8 cellular contexts compared by ENCODE assay signal in genomic region chr7:1503390-1503789, GRCh38. TPM values are rescaled to one million over a fixed set of nuclear protein-coding genes. Genes with fewer than 3 reads are reported as not detected.
DNase-seq lines count a peak whose midpoint lies in the region; ATAC-seq and TF ChIP-seq lines count a peak whose summit lies in the region.

No MANE protein-coding gene starts in this region.

- no peak for TF ChIP-seq CTCF in AG04450 (IDR thresholded peaks at IDR 0.05; ENCODE audit: low read depth, low read length)
- no peak for TF ChIP-seq CTCF in coronary artery (IDR thresholded peaks at IDR 0.05)

- CTCF ChIA-PET in AG04450 (lab: Charles Lee) = no interaction called here

- no peak for DNase-seq in AG04450 (ENCODE audit: low read depth, low spot score)
- DNase-seq in coronary artery (ENCODE audit: low spot score) = no peak
- no peak for DNase-seq in naive B cell
- DNase-seq in stimulated activated CD4-positive, alpha-beta T cell treated with anti-CD3 and anti-CD28 coated beads, Interleukin-4, amount 100 ng/mL, for 4 hours = no peak
- DNase-seq in NK-92 (lab: John Stamatoyannopoulos, UW; ENCODE audit: unreplicated experiment) = no peak
- no peak for DNase-seq in nucleus accumbens (lab: John Stamatoyannopoulos, UW)

- no peaks in the 10 kb centered on the region for H3K27me3 ChIP-seq in AG04450 (ENCODE audit: control insufficient read depth, insufficient read depth, low read length)

- H3K9me3 ChIP-seq in AG04450 (ENCODE audit: control insufficient read depth, insufficient read depth, low read length) (no peaks in the 10 kb centered on the region), KOPT-K1 (ENCODE audit: insufficient read depth, low read length, poor library complexity, severe bottlenecking) (no peaks in the 10 kb centered on the region)

- H3K36me3 ChIP-seq in KOPT-K1 (ENCODE audit: insufficient read depth, low read length) = peaks cover 48% of the 10 kb centered on the region

- H3K27ac Mint-ChIP-seq in naive B cell = peak overlapping the region in 5 of 6 donors; percentile 50 to 87 (median 79)

- H3K4me1 Mint-ChIP-seq in naive B cell = peaks cover 40 to 57% (median 47%) of the 10 kb centered on the region in 3 donors

- H3K9me3 Mint-ChIP-seq in naive B cell = no peaks in the 10 kb centered on the region

- H3K27ac ChIP-seq in AG04450 (ENCODE audit: low read depth, low read length) (no peak overlapping the region), KOPT-K1 (ENCODE audit: low read depth, low read length, poor library complexity, severe bottlenecking) (peak overlapping the region; percentile 99), coronary artery (no peak overlapping the region)

- no peaks in the 10 kb centered on the region for H3K27me3 Mint-ChIP-seq in naive B cell

- H3K4me3 Mint-ChIP-seq in naive B cell = peak overlapping the region; percentile 83 to 93 (median 88)

- H3K36me3 Mint-ChIP-seq in naive B cell = peaks cover 0 to 7% of the 10 kb centered on the region in 2 donors

- no peak for ATAC-seq in naive B cell (ENCODE audit: low read depth in 2 of 2)
- ATAC-seq in HG03457 (IDR thresholded peaks at IDR 0.05; ENCODE audit: unreplicated experiment) = no peak

- peak overlapping the region; percentile 84 for H3K4me3 ChIP-seq in AG04450 (ENCODE audit: low read depth, low read length)
- H3K4me3 ChIP-seq in coronary artery = peak overlapping the region; percentile 92

- POLR2A ChIA-PET in AG04450 (lab: Yijun Ruan, JAX) = interaction anchor here (0.6 kb wide), 1 partner anchor 34 kb away, joined by 3 read pairs; no protein-coding TSS in a partner anchor

RNA-seq across cellular contexts. Expression of gene INTS1, which starts 0.8 kb away (rescaled TPM):
- polyA plus RNA-seq in AG04450 (2011; rRNA removed) = 9.0 and 13.1 TPM in 2 replicates
- 24.2 and 31.0 TPM in 2 replicates for polyA minus RNA-seq in AG04450 (2011; rRNA and poly(A)+ RNA removed)
- 10 to 100 TPM in 5 of 6 donors, 1 to 10 TPM in 1; 3.0 to 26.7 (median 11.7) TPM for polyA plus RNA-seq in naive B cell (ENCODE audit: low read depth in 6 of 6)

RNA-seq across cellular contexts. Expression of gene MAFK, which starts 27.1 kb away (rescaled TPM):
- polyA plus RNA-seq in AG04450 (2011; rRNA removed) (4.5 and 8.3 TPM in 2 replicates), naive B cell (ENCODE audit: low read depth in 6 of 6) (1 to 10 TPM in 1 of 6 donors, under 1 TPM in 5; 0.36 to 1.2 (median 0.66) TPM)
- 4.2 and 4.8 TPM in 2 replicates for polyA minus RNA-seq in AG04450 (2011; rRNA and poly(A)+ RNA removed)

RNA-seq across cellular contexts. Expression of gene MICALL2, which starts 44.1 kb away (rescaled TPM):
- polyA plus RNA-seq in AG04450 (2011; rRNA removed) (8.5 and 9.6 TPM in 2 replicates), naive B cell (ENCODE audit: low read depth in 6 of 6) (not detected)
- 7.3 and 10.3 TPM in 2 replicates for polyA minus RNA-seq in AG04450 (2011; rRNA and poly(A)+ RNA removed)

RNA-seq across cellular contexts. Expression of gene TMEM184A, which starts 52.6 kb away (rescaled TPM):
- polyA plus RNA-seq in AG04450 (2011; rRNA removed) (0.36 and 0.56 TPM in 2 replicates), naive B cell (ENCODE audit: low read depth in 6 of 6) (under 1 TPM in 1 of 6 donors, not detected in 5; 0.16 TPM)
- 0.23 and 0.91 TPM in 2 replicates for polyA minus RNA-seq in AG04450 (2011; rRNA and poly(A)+ RNA removed)
